9 cellular contexts compared by ENCODE assay signal in the genomic region with DNA sequence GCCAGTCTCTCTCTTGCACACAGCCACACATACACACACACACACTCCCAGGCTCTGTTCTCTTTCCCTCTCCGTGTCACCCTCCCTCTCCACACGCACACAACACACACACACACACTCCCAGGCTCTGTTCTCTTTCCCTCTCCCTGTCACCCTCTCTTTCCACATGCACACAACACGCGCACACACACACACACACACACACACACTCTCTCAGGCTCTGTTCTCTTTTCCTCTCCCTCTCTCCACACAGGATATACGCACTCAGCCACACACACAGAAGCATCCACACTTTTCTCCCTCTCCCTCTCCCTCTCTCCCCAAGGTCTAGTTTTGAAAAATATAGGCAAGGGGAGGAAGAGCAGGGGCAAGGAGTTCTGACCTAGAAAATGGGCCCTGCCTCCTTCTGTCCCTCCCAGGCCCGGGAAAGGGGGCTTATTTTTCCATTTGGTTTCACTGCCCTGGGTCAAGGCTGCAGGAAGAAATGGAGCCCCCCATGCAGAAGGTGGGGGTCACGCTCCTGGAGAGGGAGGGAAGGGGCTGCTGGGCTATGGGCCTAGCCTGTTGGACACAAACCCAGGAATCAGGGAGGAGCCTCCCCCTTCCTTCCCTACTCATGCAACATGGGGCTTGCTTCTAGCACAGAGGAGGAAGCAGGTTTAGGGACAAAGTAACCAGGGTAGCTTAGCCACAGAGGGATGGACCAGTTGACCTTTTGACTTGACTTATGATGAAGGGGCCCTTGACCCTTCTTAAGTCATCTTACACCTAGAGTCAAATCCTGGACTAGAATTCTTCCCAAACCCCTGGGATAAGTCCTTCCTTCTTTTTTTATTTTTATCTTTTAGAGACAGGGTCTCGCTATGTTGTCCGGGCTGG.
DNase-seq lines count a peak whose midpoint lies in the region; ATAC-seq and TF ChIP-seq lines count a peak whose summit lies in the region.
"Had no signal": no experiment of that assay in that cellular context is flagged by ENCODE, and none has a peak within 500 bp of the region (broad histone marks: within the 10 kb centered on the region; RNA-seq: fewer than 3 reads in every experiment).

No MANE protein-coding gene starts in this region.

- H3K4me1 Mint-ChIP-seq in activated CD8-positive, alpha-beta memory T cell treated with anti-CD3 and anti-CD28 coated beads, Interleukin-2, amount 10 ng/mL, durations not matched to agents 7 days and 5 days = peaks cover 54% of the 10 kb centered on the region

- H3K9me2 ChIP-seq in OCI-LY7 (ENCODE audit: insufficient read depth, low read length) = no peaks in the 10 kb centered on the region

- H3K9me3 Mint-ChIP-seq in activated CD8-positive, alpha-beta memory T cell treated with anti-CD3 and anti-CD28 coated beads, Interleukin-2, amount 10 ng/mL, durations not matched to agents 7 days and 5 days (ENCODE audit: low read depth) = no peaks in the 10 kb centered on the region

- POLR2A ChIA-PET in OCI-LY7 (lab: Charles Lee) = interaction anchor here (1.2 to 2.1 kb wide), 3 partner anchors 10 to 12 kb away, joined by 3 to 9 read pairs (median 7); no protein-coding TSS in a partner anchor

- H3K9me3 ChIP-seq in OCI-LY7 (ENCODE audit: low read length) (no peaks in the 10 kb centered on the region), iPS-20b (ENCODE audit: insufficient read depth, low read depth, low read length) (no peaks in the 10 kb centered on the region), stomach smooth muscle (ENCODE audit: control insufficient read depth in 2 of 2, low read length in 2 of 2) (no peaks in the 10 kb centered on the region), right lobe of liver (no peaks in the 10 kb centered on the region)
- H3K9me3 ChIP-seq: lower lobe of right lung had no signal

- peaks cover 59% of the 10 kb centered on the region for H3K27me3 ChIP-seq in iPS-20b (ENCODE audit: insufficient read depth, low read length)
- H3K27me3 ChIP-seq in stomach smooth muscle (ENCODE audit: control insufficient read depth in 1 of 2, insufficient read depth in 2 of 2, low read length in 2 of 2) = no peaks in the 10 kb centered on the region
- H3K27me3 ChIP-seq in right lobe of liver = no peaks in the 10 kb centered on the region

- no peak overlapping the region for H3K4me3 Mint-ChIP-seq in activated CD8-positive, alpha-beta memory T cell treated with anti-CD3 and anti-CD28 coated beads, Interleukin-2, amount 10 ng/mL, durations not matched to agents 7 days and 5 days

- no peaks in the 10 kb centered on the region for H3K36me3 Mint-ChIP-seq in activated CD8-positive, alpha-beta memory T cell treated with anti-CD3 and anti-CD28 coated beads, Interleukin-2, amount 10 ng/mL, durations not matched to agents 7 days and 5 days

- DNase-seq in activated CD8-positive, alpha-beta memory T cell treated with anti-CD3 and anti-CD28 coated beads, Interleukin-2, amount 10 ng/mL, durations not matched to agents 7 days and 5 days = no peak
- DNase-seq in activated CD8-positive, alpha-beta memory T cell treated with anti-CD3 and anti-CD28 coated beads for 24 hours = no peak
- DNase-seq in OCI-LY7 (ENCODE audit: low spot score) (no peak), right lobe of liver (no peak), NCI-H1092 treated with DMSO at 0.1 percent for 48 hours (lab: John Stamatoyannopoulos, UW) (no peak)
- DNase-seq: lower lobe of right lung had no signal

- H3K27ac ChIP-seq in OCI-LY7 (ENCODE audit: low read depth, low read length, poor library complexity, severe bottlenecking) (peak overlapping the region; percentile 7), iPS-20b (ENCODE audit: low read length) (no peak overlapping the region), stomach smooth muscle (ENCODE audit: low read length) (peak overlapping the region; percentile 71), right lobe of liver (no peak overlapping the region)
- H3K27ac ChIP-seq: lower lobe of right lung had no signal

- H2AFZ ChIP-seq in OCI-LY7 (ENCODE audit: low read length) = peak overlapping the region; percentile 73

- no peak overlapping the region for H3K4me3 ChIP-seq in OCI-LY7 (ENCODE audit: low read depth, low read length, poor library complexity, severe bottlenecking)
- no peak overlapping the region for H3K4me3 ChIP-seq in iPS-20b (ENCODE audit: low read length)
- peak overlapping the region in 1 of 2 donors; percentile 65 for H3K4me3 ChIP-seq in stomach smooth muscle (ENCODE audit: low read length in 2 of 2)
- H3K4me3 ChIP-seq in right lobe of liver = no peak overlapping the region
- H3K4me3 ChIP-seq: lower lobe of right lung had no signal

- TF ChIP-seq CTCF in OCI-LY7 (conservative IDR thresholded peaks at IDR 0.05; ENCODE audit: low read length) (no peak), right lobe of liver (IDR thresholded peaks at IDR 0.05) (no peak)

- H3K4me2 ChIP-seq in OCI-LY7 (ENCODE audit: low read length) = peak overlapping the region; percentile 32

- peak overlapping the region; percentile 13 for H3K27ac Mint-ChIP-seq in activated CD8-positive, alpha-beta memory T cell treated with anti-CD3 and anti-CD28 coated beads, Interleukin-2, amount 10 ng/mL, durations not matched to agents 7 days and 5 days

- no TSS peak for BruUV-seq in OCI-LY7 (replicated peaks; lab: Mats Ljungman, UMichigan)

- intact Hi-C loops in OCI-LY7 (cut with micrococcal nuclease; ENCODE audit: unreplicated experiment) (no loop called here), right lobe of liver (cut with DNase I) (no loop called here)

- no peak for TF ChIP-seq POLR2A in right lobe of liver (IDR thresholded peaks at IDR 0.05)

- H3K36me3 ChIP-seq in OCI-LY7 (ENCODE audit: insufficient read depth, low read length) = no peaks in the 10 kb centered on the region
- no peaks in the 10 kb centered on the region for H3K36me3 ChIP-seq in iPS-20b (ENCODE audit: insufficient read depth, low read depth, low read length)
- H3K36me3 ChIP-seq in stomach smooth muscle (ENCODE audit: control insufficient read depth in 2 of 2, insufficient read depth in 2 of 2, low read length in 2 of 2) = no peaks in the 10 kb centered on the region
- H3K36me3 ChIP-seq in right lobe of liver = no peaks in the 10 kb centered on the region
- H3K36me3 ChIP-seq: lower lobe of right lung had no signal

- peaks cover 18% of the 10 kb centered on the region for H3K27me3 Mint-ChIP-seq in activated CD8-positive, alpha-beta memory T cell treated with anti-CD3 and anti-CD28 coated beads, Interleukin-2, amount 10 ng/mL, durations not matched to agents 7 days and 5 days

- H3K4me1 ChIP-seq in OCI-LY7 (ENCODE audit: insufficient read depth, low read length, poor library complexity, severe bottlenecking) (peaks cover 40% of the 10 kb centered on the region), iPS-20b (ENCODE audit: insufficient read depth, low read length) (peaks cover 45% of the 10 kb centered on the region; the same call in 1 of the 2 replicates), stomach smooth muscle (ENCODE audit: control insufficient read depth, insufficient read depth, low read length) (peaks cover 26% of the 10 kb centered on the region), right lobe of liver (peaks cover 0 to 9% (median 0%) of the 10 kb centered on the region in 4 donors)

- no peak for ATAC-seq in activated CD8-positive, alpha-beta memory T cell treated with anti-CD3 and anti-CD28 coated beads, Interleukin-2, amount 10 ng/mL, durations not matched to agents 7 days and 5 days
- ATAC-seq in right lobe of liver (no peak), HG02981 (IDR thresholded peaks at IDR 0.05; ENCODE audit: unreplicated experiment) (no peak)

- no peaks in the 10 kb centered on the region for H3K79me2 ChIP-seq in OCI-LY7 (ENCODE audit: insufficient read depth, low read depth, low read length)

- no peaks in the 10 kb centered on the region for H4K20me1 ChIP-seq in OCI-LY7 (ENCODE audit: insufficient read depth, low read length)

- H3K9ac ChIP-seq in iPS-20b (ENCODE audit: low read depth, low read length) (peak overlapping the region; percentile 36; the same call in 1 of the 2 replicates), stomach smooth muscle (ENCODE audit: low read length in 2 of 2) (peak overlapping the region in 1 of 2 donors; percentile 29)

- WGBS in right lobe of liver (ENCODE audit: insufficient coverage, low coverage, low lambda C conversion rate, missing lambda C conversion rate) = 58% methylated on average over 8 of the region's 9 CpGs

- CTCF ChIA-PET in activated CD8-positive, alpha-beta memory T cell treated with anti-CD3 and anti-CD28 coated beads, Interleukin-2, amount 10 ng/mL, durations not matched to agents 7 days and 5 days (lab: Charles Lee) = interaction anchor here (1.2 to 2.0 kb wide), 5 partner anchors 10 to 616 kb away, joined by 3 to 11 read pairs (median 6); no protein-coding TSS in a partner anchor
- CTCF ChIA-PET in OCI-LY7 (lab: Charles Lee; ENCODE audit: unreplicated experiment) = no interaction called here

Comparison
In these comparisons a context has a peak if more than half of its experiments do, and no peak if none do; other contexts are left out.
1. H3K27ac ChIP-seq: peak in OCI-LY7 (single experiment) and stomach smooth muscle (single experiment); none in iPS-20b (single experiment) and right lobe of liver (0 of 3).